In the genomic region with DNA sequence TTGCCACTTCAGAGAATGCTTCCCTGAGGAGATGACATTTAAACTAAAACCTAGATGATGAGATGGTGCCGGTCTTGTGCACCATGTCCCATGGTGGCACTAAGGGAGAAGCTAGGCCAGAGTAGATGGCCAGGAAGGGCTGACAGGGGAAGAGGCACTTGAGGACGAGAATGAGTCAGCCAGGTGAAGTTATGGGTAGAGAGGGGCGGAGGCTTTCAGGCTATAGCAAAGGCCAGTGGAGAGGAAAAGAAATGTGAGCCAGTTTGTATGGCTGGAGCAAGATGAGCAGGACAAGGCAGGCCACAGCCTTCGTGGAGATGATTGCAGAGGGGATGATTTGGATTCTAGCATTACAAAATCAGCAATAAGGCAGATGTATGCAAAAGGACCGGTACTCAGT, we compare ENCODE assay signal across 19 cellular contexts. TPM values are rescaled to one million over a fixed set of nuclear protein-coding genes. Genes with fewer than 3 reads are reported as not detected.
DNase-seq lines count a peak whose midpoint lies in the region; ATAC-seq and TF ChIP-seq lines count a peak whose summit lies in the region.
"Had no signal": no experiment of that assay in that cellular context is flagged by ENCODE, and none has a peak within 500 bp of the region (broad histone marks: within the 10 kb centered on the region; RNA-seq: fewer than 3 reads in every experiment).

No MANE protein-coding gene starts in this region.

- no peak overlapping the region for H3K9ac ChIP-seq in mammary epithelial cell (ENCODE audit: insufficient read depth, low read length)
- H3K9ac ChIP-seq in mesenchymal stem cell (ENCODE audit: low read length): no peak overlapping the region
- H3K9ac ChIP-seq: KMS-11, SK-N-SH had no signal

- no peak overlapping the region for H2BK5ac ChIP-seq in mesenchymal stem cell (ENCODE audit: low read depth, low read length, poor library complexity, severe bottlenecking)

- H3K9me3 Mint-ChIP-seq in stimulated activated naive B cell treated with anti-CD40 and anti-IgM and Interleukin-4, amounts not matched to agents 10 μg/mL and 1 μg/mL and 100 μg/mL, for 72 hours: no peaks in the 10 kb centered on the region
- no peaks in the 10 kb centered on the region for H3K9me3 Mint-ChIP-seq in activated CD8-positive, alpha-beta T cell treated with anti-CD3 and anti-CD28 coated beads for 36 hours
- H3K9me3 Mint-ChIP-seq: CD4-positive, alpha-beta T cell had no signal

- BruUV-seq in mammary epithelial cell (replicated peaks; lab: Mats Ljungman, UMichigan): no TSS peak

- peak overlapping the region; percentile 20 for H2AK5ac ChIP-seq in mesenchymal stem cell (ENCODE audit: low read length, severe bottlenecking)

- peak; percentile 93 for DNase-seq in DMS53 (lab: John Stamatoyannopoulos, UW)
- DNase-seq in NCI-H2029 (lab: John Stamatoyannopoulos, UW): peak; percentile 12
- DNase-seq in mammary epithelial cell: peak; percentile 51
- no peak for DNase-seq in mesenchymal stem cell
- no peak for DNase-seq in NCI-H524 (lab: John Stamatoyannopoulos, UW)
- no peak for DNase-seq in stimulated activated naive B cell treated with anti-CD40 and anti-IgM and Interleukin-4, amounts not matched to agents 10 μg/mL and 1 μg/mL and 100 μg/mL, for 72 hours
- no peak for DNase-seq in activated CD4-positive, alpha-beta T cell treated with anti-CD3 and anti-CD28 coated beads, Interleukin-2, amount 50 U/mL, for 1 hour
- DNase-seq in activated CD8-positive, alpha-beta T cell treated with anti-CD3 and anti-CD28 coated beads for 36 hours: no peak
- DNase-seq: CD4-positive, alpha-beta T cell; DMS79; NCI-H1417; NCI-H187; NCI-H446; NCI-H774; SHP77 treated with DMSO at 0.1 percent for 48 hours; SK-N-SH had no signal

- intact Hi-C loops in mammary epithelial cell (cut with micrococcal nuclease): no loop called here
- intact Hi-C loops in activated CD8-positive, alpha-beta T cell treated with anti-CD3 and anti-CD28 coated beads for 36 hours (cut with micrococcal nuclease): no loop called here

- no peak overlapping the region for H3K23ac ChIP-seq in mesenchymal stem cell (ENCODE audit: low read length in 2 of 2)

- H3K27me3 ChIP-seq in mammary epithelial cell (ENCODE audit: insufficient read depth, low read length) (no peaks in the 10 kb centered on the region), mesenchymal stem cell (ENCODE audit: control insufficient read depth in 1 of 2, insufficient read depth in 1 of 2, low read length in 2 of 2) (no peaks in the 10 kb centered on the region)

- no peaks in the 10 kb centered on the region for H3K4me1 Mint-ChIP-seq in stimulated activated naive B cell treated with anti-CD40 and anti-IgM and Interleukin-4, amounts not matched to agents 10 μg/mL and 1 μg/mL and 100 μg/mL, for 72 hours
- H3K4me1 Mint-ChIP-seq in activated CD8-positive, alpha-beta T cell treated with anti-CD3 and anti-CD28 coated beads for 36 hours (ENCODE audit: low read depth): peaks cover 7% of the 10 kb centered on the region

- H4K20me1 ChIP-seq in mammary epithelial cell (ENCODE audit: insufficient read depth, low read length): no peaks in the 10 kb centered on the region

- H2BK15ac ChIP-seq in mesenchymal stem cell (ENCODE audit: low read depth, poor library complexity, severe bottlenecking): peak overlapping the region; percentile 34

- H2AFZ ChIP-seq in mammary epithelial cell (ENCODE audit: low read depth, low read length): no peak overlapping the region
- H2AFZ ChIP-seq in mesenchymal stem cell (ENCODE audit: low read depth, low read length): no peak overlapping the region

- no peaks in the 10 kb centered on the region for H3K79me2 ChIP-seq in mammary epithelial cell (ENCODE audit: insufficient read depth, low read length)

- H3K36me3 ChIP-seq in mammary epithelial cell (ENCODE audit: insufficient read depth, low read length) (no peaks in the 10 kb centered on the region), mesenchymal stem cell (ENCODE audit: control insufficient read depth in 1 of 2, insufficient read depth in 2 of 2, low read depth in 1 of 2, low read length in 2 of 2) (no peaks in the 10 kb centered on the region)

- no peaks in the 10 kb centered on the region for H3K79me1 ChIP-seq in mesenchymal stem cell (replicated peaks; ENCODE audit: low read length, poor library complexity, severe bottlenecking)

- H4K91ac ChIP-seq in mesenchymal stem cell (ENCODE audit: low read length): no peak overlapping the region

- no peak for ATAC-seq in stimulated activated naive B cell treated with anti-CD40 and anti-IgM and Interleukin-4, amounts not matched to agents 10 μg/mL and 1 μg/mL and 100 μg/mL, for 72 hours (replicated peaks)
- no peak for ATAC-seq in activated CD8-positive, alpha-beta T cell treated with anti-CD3 and anti-CD28 coated beads for 36 hours
- ATAC-seq: A549 had no signal

- H3K27me3 Mint-ChIP-seq in stimulated activated naive B cell treated with anti-CD40 and anti-IgM and Interleukin-4, amounts not matched to agents 10 μg/mL and 1 μg/mL and 100 μg/mL, for 72 hours: no peaks in the 10 kb centered on the region
- no peaks in the 10 kb centered on the region for H3K27me3 Mint-ChIP-seq in activated CD8-positive, alpha-beta T cell treated with anti-CD3 and anti-CD28 coated beads for 36 hours
- H3K27me3 Mint-ChIP-seq: CD4-positive, alpha-beta T cell had no signal

- WGBS in mammary epithelial cell (ENCODE audit: low coverage, missing lambda C conversion rate): 65% methylated on average over 4 of the region's 5 CpGs
- 84% methylated on average over 5 of the region's 5 CpGs for WGBS in mesenchymal stem cell

- H3K4me1 ChIP-seq in mammary epithelial cell (ENCODE audit: insufficient read depth, low read length) (peaks cover 34% of the 10 kb centered on the region), mesenchymal stem cell (ENCODE audit: control insufficient read depth, insufficient read depth, low read depth, low read length) (peaks cover 7% of the 10 kb centered on the region)

- TF ChIP-seq CTCF in mammary epithelial cell (conservative IDR thresholded peaks at IDR 0.05 in 1 of 2, IDR thresholded peaks at IDR 0.05 in 1 of 2; ENCODE audit: extremely low read depth in 1 of 2, insufficient read depth in 1 of 2, low read depth in 1 of 2, low read length in 2 of 2): no peak
- TF ChIP-seq CTCF in activated CD8-positive, alpha-beta T cell treated with anti-CD3 and anti-CD28 coated beads for 36 hours (IDR thresholded peaks at IDR 0.05): no peak

- in situ Hi-C loops in mammary epithelial cell (cut with MboI; ENCODE audit: low sequenced_read_pairs in 2 of 2): no loop called here

- no peak overlapping the region for H3K4ac ChIP-seq in mesenchymal stem cell (ENCODE audit: low read depth in 1 of 2, low read length in 2 of 2)

- H3K14ac ChIP-seq in mesenchymal stem cell (ENCODE audit: low read length in 2 of 2): no peak overlapping the region

- CTCF ChIA-PET in mammary epithelial cell (lab: Charles Lee; ENCODE audit: low non-redundant PET): no interaction called here
- CTCF ChIA-PET in activated CD8-positive, alpha-beta T cell treated with anti-CD3 and anti-CD28 coated beads for 36 hours (lab: Charles Lee): interaction anchor here (1.1 to 1.3 kb wide), 2 partner anchors 20 to 127 kb away, joined by 3 to 4 read pairs; no protein-coding TSS in a partner anchor

- H2BK120ac ChIP-seq in mesenchymal stem cell (ENCODE audit: low read depth, low read length): no peak overlapping the region

- dilution Hi-C loops in mammary epithelial cell (cut with HindIII; ENCODE audit: low sequenced_read_pairs): no loop called here

- H3K27ac ChIP-seq in mammary epithelial cell (ENCODE audit: insufficient read depth, low read depth, low read length) (no peak overlapping the region), mesenchymal stem cell (ENCODE audit: low read length, poor library complexity, severe bottlenecking) (no peak overlapping the region)
- H3K27ac ChIP-seq: A549, KMS-11 had no signal

- H3K4me3 Mint-ChIP-seq in stimulated activated naive B cell treated with anti-CD40 and anti-IgM and Interleukin-4, amounts not matched to agents 10 μg/mL and 1 μg/mL and 100 μg/mL, for 72 hours: no peak overlapping the region
- H3K4me3 Mint-ChIP-seq in activated CD8-positive, alpha-beta T cell treated with anti-CD3 and anti-CD28 coated beads for 36 hours: no peak overlapping the region
- H3K4me3 Mint-ChIP-seq: CD4-positive, alpha-beta T cell had no signal

- H3K4me3 ChIP-seq in mammary epithelial cell (replicated peaks in 1 of 3; ENCODE audit: insufficient read depth in 1 of 3, low read depth in 2 of 3, low read length in 3 of 3): no peak overlapping the region
- no peak overlapping the region for H3K4me3 ChIP-seq in mesenchymal stem cell (ENCODE audit: insufficient read depth in 1 of 2, low read depth in 1 of 2, low read length in 2 of 2)
- H3K4me3 ChIP-seq: A549 had no signal

- no peak overlapping the region for H3K4me2 ChIP-seq in mammary epithelial cell (ENCODE audit: insufficient read depth, low read depth, low read length)
- H3K4me2 ChIP-seq in mesenchymal stem cell (ENCODE audit: low read length, poor library complexity, severe bottlenecking): no peak overlapping the region
- H3K4me2 ChIP-seq: A549, KMS-11, SK-N-SH had no signal

- no peaks in the 10 kb centered on the region for H3K9me3 ChIP-seq in mammary epithelial cell (replicated peaks; ENCODE audit: insufficient read depth, low read length)
- H3K9me3 ChIP-seq in mesenchymal stem cell (ENCODE audit: control insufficient read depth, low read length): no peaks in the 10 kb centered on the region
- H3K9me3 ChIP-seq: A549, SK-N-SH had no signal

- H3K36me3 Mint-ChIP-seq in stimulated activated naive B cell treated with anti-CD40 and anti-IgM and Interleukin-4, amounts not matched to agents 10 μg/mL and 1 μg/mL and 100 μg/mL, for 72 hours: no peaks in the 10 kb centered on the region
- H3K36me3 Mint-ChIP-seq in activated CD8-positive, alpha-beta T cell treated with anti-CD3 and anti-CD28 coated beads for 36 hours (ENCODE audit: low read depth): no peaks in the 10 kb centered on the region

- POLR2A ChIA-PET in activated CD8-positive, alpha-beta T cell treated with anti-CD3 and anti-CD28 coated beads for 36 hours (lab: Charles Lee): no interaction called here

- H4K8ac ChIP-seq in mesenchymal stem cell (ENCODE audit: low read length): no peak overlapping the region

- no peak overlapping the region for H3K18ac ChIP-seq in mesenchymal stem cell (ENCODE audit: low read depth in 1 of 2, low read length in 2 of 2)

- H3K27ac Mint-ChIP-seq in stimulated activated naive B cell treated with anti-CD40 and anti-IgM and Interleukin-4, amounts not matched to agents 10 μg/mL and 1 μg/mL and 100 μg/mL, for 72 hours: no peak overlapping the region
- H3K27ac Mint-ChIP-seq in activated CD8-positive, alpha-beta T cell treated with anti-CD3 and anti-CD28 coated beads for 36 hours: no peak overlapping the region
- H3K27ac Mint-ChIP-seq: CD4-positive, alpha-beta T cell had no signal

- H2BK12ac ChIP-seq in mesenchymal stem cell (ENCODE audit: low read length in 2 of 2): no peak overlapping the region

RNA-seq across cellular contexts. Expression of gene ADGRF4, which starts 44.7 kb away (rescaled TPM):
- total RNA-seq in mammary epithelial cell: 10 to 100 TPM in 1 of 2 donors, 1 to 10 TPM in 1; 1.3 to 14.1 TPM
- 9.4 TPM for polyA plus RNA-seq in mammary epithelial cell
- 8.7 TPM for polyA minus RNA-seq in mammary epithelial cell
- 0.55 TPM for polyA plus RNA-seq in mesenchymal stem cell (2013, experiment 1 of 2)
- polyA plus RNA-seq in mesenchymal stem cell (2013, experiment 2 of 2): 0.70 TPM
- total RNA-seq in activated CD8-positive, alpha-beta T cell treated with anti-CD3 and anti-CD28 coated beads for 36 hours: not detected
- total RNA-seq: CD4-positive, alpha-beta T cell; OCI-LY7 had no signal
- polyA plus RNA-seq: SK-N-SH had no signal

Comparison
In these comparisons a context has a peak if more than half of its experiments do, and no peak if none do; other contexts are left out.
1. DNase-seq: peak in DMS53 (single experiment), NCI-H2029 (single experiment) and mammary epithelial cell (single experiment); none in mesenchymal stem cell (single experiment), NCI-H524 (0 of 2), stimulated activated naive B cell treated with anti-CD40 and anti-IgM and Interleukin-4, amounts not matched to agents 10 μg/mL and 1 μg/mL and 100 μg/mL, for 72 hours (single experiment), activated CD4-positive, alpha-beta T cell treated with anti-CD3 and anti-CD28 coated beads, Interleukin-2, amount 50 U/mL, for 1 hour (single experiment) and activated CD8-positive, alpha-beta T cell treated with anti-CD3 and anti-CD28 coated beads for 36 hours (single experiment).